16 cellular contexts compared by ENCODE assay signal in the genomic region with DNA sequence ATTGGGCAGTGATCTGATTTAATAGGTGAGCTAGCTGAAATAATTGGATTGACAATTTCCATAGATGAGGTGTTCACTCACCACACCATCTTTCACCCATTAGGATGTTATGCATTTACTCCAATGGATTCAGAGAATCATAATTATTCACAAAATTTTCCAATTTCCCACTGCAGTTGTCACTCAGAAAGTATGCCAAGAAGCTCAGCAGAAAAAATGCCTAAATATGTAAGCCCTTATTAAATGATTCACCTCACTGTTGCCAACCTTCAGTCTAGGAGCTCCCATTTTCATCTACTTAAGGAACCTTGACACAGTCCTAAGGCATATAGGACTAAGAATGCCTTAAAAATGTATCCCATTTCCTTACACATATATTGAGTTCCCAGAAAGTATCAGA.
"Had no signal": no experiment of that assay in that cellular context is flagged by ENCODE, and none has a peak within 500 bp of the region (broad histone marks: within the 10 kb centered on the region; RNA-seq: fewer than 3 reads in every experiment).

No MANE protein-coding gene starts in this region.

- H3K4me3 Mint-ChIP-seq: nephron progenitor cell; stimulated activated naive CD8-positive, alpha-beta T cell treated with anti-CD3 and anti-CD28 coated beads, Interleukin-15, amount 100 ng/mL, for 72 hours had no signal

- H3K4me3 ChIP-seq: esophagus muscularis mucosa, left lung, ovary, skin epidermis, testis had no signal

- H3K27ac Mint-ChIP-seq: activated naive CD4-positive, alpha-beta T cell treated with anti-CD3 and anti-CD28 coated beads, Interleukin-2, amount 50 U/mL, for 72 hours; nephron progenitor cell had no signal

- H3K9me3 Mint-ChIP-seq: activated naive CD4-positive, alpha-beta T cell treated with anti-CD3 and anti-CD28 coated beads, Interleukin-2, amount 50 U/mL, for 72 hours; nephron progenitor cell; stimulated activated naive CD8-positive, alpha-beta T cell treated with anti-CD3 and anti-CD28 coated beads, Interleukin-15, amount 100 ng/mL, for 72 hours; T-helper 1 cell treated with Interleukin-12 subunit alpha and Interleukin-12 subunit beta and Interleukin-4 antibody, amounts not matched to agents 30 μg/mL and 1 μg/mL, for 36 hours had no signal

- H3K27me3 ChIP-seq: brain microvascular endothelial cell, esophagus muscularis mucosa, left lung, ovary, testis had no signal

- DNase-seq: activated effector memory CD4-positive, alpha-beta T cell treated with Interleukin-2 at 50 U/mL for 16 hours; activated T-cell treated with anti-CD3 and anti-CD28 coated beads, Interleukin-2, amount 50 U/mL, for 1 hour; amygdala; brain microvascular endothelial cell; foreskin fibroblast; left lung; mesenchymal stem cell; nephron progenitor cell; ovary; stimulated activated CD4-positive, alpha-beta T cell treated with anti-CD3 and anti-CD28 coated beads, Interleukin-4, amount 100 ng/mL, for 4 hours; stimulated activated naive CD8-positive, alpha-beta T cell treated with anti-CD3 and anti-CD28 coated beads, Interleukin-15, amount 100 ng/mL, for 72 hours; testis had no signal

- H3K36me3 ChIP-seq: brain microvascular endothelial cell, esophagus muscularis mucosa, left lung, ovary had no signal

- ATAC-seq: left lung had no signal

- H3K36me3 Mint-ChIP-seq: activated naive CD4-positive, alpha-beta T cell treated with anti-CD3 and anti-CD28 coated beads, Interleukin-2, amount 50 U/mL, for 72 hours had no signal

- H3K27ac ChIP-seq: brain microvascular endothelial cell, esophagus muscularis mucosa, left lung, ovary, skin epidermis, testis had no signal

- H3K4me1 ChIP-seq: esophagus muscularis mucosa, left lung, testis had no signal

- H3K9me3 ChIP-seq: esophagus muscularis mucosa, left lung, ovary, testis had no signal

- H3K27me3 Mint-ChIP-seq: stimulated activated naive CD8-positive, alpha-beta T cell treated with anti-CD3 and anti-CD28 coated beads, Interleukin-15, amount 100 ng/mL, for 72 hours had no signal
